22 cellular contexts compared by ENCODE assay signal in genomic region chr9:131724678-131725077, GRCh38. TPM values are rescaled to one million over a fixed set of nuclear protein-coding genes. Genes with fewer than 3 reads are reported as not detected.
DNase-seq lines count a peak whose midpoint lies in the region; ATAC-seq and TF ChIP-seq lines count a peak whose summit lies in the region.
"Had no signal": no experiment of that assay in that cellular context is flagged by ENCODE, and none has a peak within 500 bp of the region (broad histone marks: within the 10 kb centered on the region; RNA-seq: fewer than 3 reads in every experiment).

No MANE protein-coding gene starts in this region.

- no peaks in the 10 kb centered on the region for H3K27me3 Mint-ChIP-seq in activated CD4-positive, alpha-beta T cell treated with anti-CD3 and anti-CD28 coated beads for 36 hours
- no peaks in the 10 kb centered on the region for H3K27me3 Mint-ChIP-seq in activated T-helper 1 cell treated with anti-CD3 and anti-CD28 coated beads, Interleukin-12 subunit alpha, Interleukin-12 subunit beta, Interleukin-2, Interleukin-4 antibody, amounts not matched to agents 30 ng/mL and 10 ng/mL and 1 ng/mL, durations not matched to agents 14 hours and 24 hours and 36 hours (ENCODE audit: insufficient read depth)
- no peaks in the 10 kb centered on the region for H3K27me3 Mint-ChIP-seq in natural killer cell (ENCODE audit: low read depth in 2 of 2)

- H3K4me3 Mint-ChIP-seq in activated CD4-positive, alpha-beta T cell treated with anti-CD3 and anti-CD28 coated beads for 36 hours = no peak overlapping the region
- H3K4me3 Mint-ChIP-seq in activated T-helper 1 cell treated with anti-CD3 and anti-CD28 coated beads, Interleukin-12 subunit alpha, Interleukin-12 subunit beta, Interleukin-2, Interleukin-4 antibody, amounts not matched to agents 30 ng/mL and 10 ng/mL and 1 ng/mL, durations not matched to agents 14 hours and 24 hours and 36 hours = peak overlapping the region; percentile 31
- H3K4me3 Mint-ChIP-seq in natural killer cell = peak overlapping the region; percentile 72

- BruUV-seq in A673 (replicated peaks; lab: Mats Ljungman, UMichigan) = no TSS peak

- no peak for TF ChIP-seq CTCF in NB4 (IDR thresholded peaks at IDR 0.05; ENCODE audit: low read depth, low read length)
- no peak for TF ChIP-seq CTCF in natural killer cell (IDR thresholded peaks at IDR 0.05)
- no peak for TF ChIP-seq CTCF in A673 (conservative IDR thresholded peaks at IDR 0.05; ENCODE audit: low read depth, low read length)

- peaks cover 83% of the 10 kb centered on the region for H3K4me1 Mint-ChIP-seq in activated CD4-positive, alpha-beta T cell treated with anti-CD3 and anti-CD28 coated beads for 36 hours
- H3K4me1 Mint-ChIP-seq in activated T-helper 1 cell treated with anti-CD3 and anti-CD28 coated beads, Interleukin-12 subunit alpha, Interleukin-12 subunit beta, Interleukin-2, Interleukin-4 antibody, amounts not matched to agents 30 ng/mL and 10 ng/mL and 1 ng/mL, durations not matched to agents 14 hours and 24 hours and 36 hours (ENCODE audit: low read depth) = peaks cover 92% of the 10 kb centered on the region
- peaks cover 76 to 86% of the 10 kb centered on the region in 2 donors for H3K4me1 Mint-ChIP-seq in natural killer cell

- peak overlapping the region; percentile 71 for H3K27ac Mint-ChIP-seq in activated CD4-positive, alpha-beta T cell treated with anti-CD3 and anti-CD28 coated beads for 36 hours
- peak overlapping the region; percentile 85 for H3K27ac Mint-ChIP-seq in activated T-helper 1 cell treated with anti-CD3 and anti-CD28 coated beads, Interleukin-12 subunit alpha, Interleukin-12 subunit beta, Interleukin-2, Interleukin-4 antibody, amounts not matched to agents 30 ng/mL and 10 ng/mL and 1 ng/mL, durations not matched to agents 14 hours and 24 hours and 36 hours
- H3K27ac Mint-ChIP-seq in natural killer cell = peak overlapping the region; percentile 92 to 95

- intact Hi-C loops in activated CD4-positive, alpha-beta T cell treated with anti-CD3 and anti-CD28 coated beads for 36 hours (cut with DNase I, micrococcal nuclease) = loop anchor here in 1 of 2 experiments (5.0 kb wide), 1 partner anchor 327 kb away; no protein-coding TSS in a partner anchor
- intact Hi-C loops in activated T-helper 1 cell treated with anti-CD3 and anti-CD28 coated beads, Interleukin-12 subunit alpha, Interleukin-12 subunit beta, Interleukin-2, Interleukin-4 antibody, amounts not matched to agents 30 ng/mL and 10 ng/mL and 1 ng/mL, durations not matched to agents 14 hours and 24 hours and 36 hours (cut with micrococcal nuclease) = loop anchor here (5.0 kb wide), 2 partner anchors 447 to 628 kb away; partner anchors contain the start of genes FAM78A and SETX
- intact Hi-C loops in natural killer cell (cut with micrococcal nuclease) = no loop called here
- intact Hi-C loops in A673 (cut with micrococcal nuclease; ENCODE audit: unreplicated experiment) = loop anchor here (1.0 kb wide), 1 partner anchor 34 kb away; no protein-coding TSS in a partner anchor

- no peaks in the 10 kb centered on the region for H3K9me3 Mint-ChIP-seq in activated CD4-positive, alpha-beta T cell treated with anti-CD3 and anti-CD28 coated beads for 36 hours (ENCODE audit: low read depth)
- H3K9me3 Mint-ChIP-seq in activated T-helper 1 cell treated with anti-CD3 and anti-CD28 coated beads, Interleukin-12 subunit alpha, Interleukin-12 subunit beta, Interleukin-2, Interleukin-4 antibody, amounts not matched to agents 30 ng/mL and 10 ng/mL and 1 ng/mL, durations not matched to agents 14 hours and 24 hours and 36 hours = no peaks in the 10 kb centered on the region
- H3K9me3 Mint-ChIP-seq in natural killer cell = no peaks in the 10 kb centered on the region

- TF ChIP-seq POLR2A in NB4 (IDR thresholded peaks at IDR 0.05; ENCODE audit: extremely low read depth, insufficient read length) = no peak

- H3K36me3 Mint-ChIP-seq in activated CD4-positive, alpha-beta T cell treated with anti-CD3 and anti-CD28 coated beads for 36 hours (ENCODE audit: low read depth) = peaks cover 27% of the 10 kb centered on the region
- peaks cover 28% of the 10 kb centered on the region for H3K36me3 Mint-ChIP-seq in activated T-helper 1 cell treated with anti-CD3 and anti-CD28 coated beads, Interleukin-12 subunit alpha, Interleukin-12 subunit beta, Interleukin-2, Interleukin-4 antibody, amounts not matched to agents 30 ng/mL and 10 ng/mL and 1 ng/mL, durations not matched to agents 14 hours and 24 hours and 36 hours (ENCODE audit: low read depth)
- no peaks in the 10 kb centered on the region for H3K36me3 Mint-ChIP-seq in natural killer cell

- no peak for ATAC-seq in activated CD4-positive, alpha-beta T cell treated with anti-CD3 and anti-CD28 coated beads for 36 hours
- no peak for ATAC-seq in natural killer cell
- ATAC-seq: foreskin keratinocyte had no signal

- no peak for DNase-seq in activated CD4-positive, alpha-beta T cell treated with anti-CD3 and anti-CD28 coated beads for 36 hours
- DNase-seq in activated CD4-positive, alpha-beta T cell treated with anti-CD3 and anti-CD28 coated beads, Interleukin-2, amount 50 U/mL, for 1 hour = no peak
- peak; percentile 69 for DNase-seq in NB4 (ENCODE audit: low read depth)
- no peak for DNase-seq in activated T-helper 1 cell treated with anti-CD3 and anti-CD28 coated beads, Interleukin-12 subunit alpha, Interleukin-12 subunit beta, Interleukin-2, Interleukin-4 antibody, amounts not matched to agents 30 ng/mL and 10 ng/mL and 1 ng/mL, durations not matched to agents 14 hours and 24 hours and 36 hours (ENCODE audit: low spot score)
- no peak for DNase-seq in natural killer cell
- DNase-seq in A172 (ENCODE audit: low spot score) = no peak
- no peak for DNase-seq in C1 segment of cervical spinal cord (lab: John Stamatoyannopoulos, UW)
- no peak for DNase-seq in A673 (ENCODE audit: low spot score)
- DNase-seq: activated CD4-positive, alpha-beta T cell treated with anti-CD3 and anti-CD28 coated beads for 1 hour; activated naive CD4-positive, alpha-beta T cell treated with Interleukin-2 at 50 U/mL for 16 hours; Calu3; foreskin keratinocyte; HCEC 1CT; KBM-7; mammary epithelial cell; NCI-H1436; NCI-H526 treated with DMSO at 0.1 percent for 48 hours; right lobe of liver; stimulated activated CD4-positive, alpha-beta T cell treated with anti-CD3 and anti-CD28 coated beads, Interleukin-4, amount 100 ng/mL, for 4 hours; stimulated activated naive CD4-positive, alpha-beta T cell had no signal

- CTCF ChIA-PET in activated CD4-positive, alpha-beta T cell treated with anti-CD3 and anti-CD28 coated beads for 36 hours (lab: Charles Lee) = interaction anchor here (0.7 to 1.6 kb wide), 4 partner anchors 13 to 133 kb away, joined by 3 to 4 read pairs (median 3); no protein-coding TSS in a partner anchor
- CTCF ChIA-PET in A673 (lab: Charles Lee) = no interaction called here

- H3K27me3 ChIP-seq in A673 (replicated peaks; ENCODE audit: insufficient read depth, low read depth, low read length, poor library complexity) = no peaks in the 10 kb centered on the region
- H3K27me3 ChIP-seq: cardiac muscle cell, foreskin keratinocyte, right lobe of liver, vagina had no signal

- H3K9me3 ChIP-seq in A673 (ENCODE audit: low read depth, low read length, poor library complexity, severe bottlenecking) = no peaks in the 10 kb centered on the region
- H3K9me3 ChIP-seq: right lobe of liver, vagina had no signal

- H3K4me3 ChIP-seq in NB4 (ENCODE audit: low read depth, low read length) (no peak overlapping the region), A673 (ENCODE audit: low read depth, low read length, poor library complexity, severe bottlenecking) (no peak overlapping the region)
- H3K4me3 ChIP-seq: cardiac muscle cell, right lobe of liver, vagina had no signal

- H3K36me3 ChIP-seq in A673 (ENCODE audit: insufficient read depth, low read length, poor library complexity, severe bottlenecking) = no peaks in the 10 kb centered on the region
- H3K36me3 ChIP-seq: cardiac muscle cell, right lobe of liver, vagina had no signal

- POLR2A ChIA-PET in activated CD4-positive, alpha-beta T cell treated with anti-CD3 and anti-CD28 coated beads for 36 hours (lab: Charles Lee) = interaction anchor here (1.4 kb wide), 1 partner anchor 14 kb away, joined by 4 read pairs; no protein-coding TSS in a partner anchor
- POLR2A ChIA-PET in A673 (lab: Charles Lee; ENCODE audit: low non-redundant PET) = no interaction called here

- no peak overlapping the region for H3K27ac ChIP-seq in A673 (ENCODE audit: low read depth, low read length, poor library complexity, severe bottlenecking)
- H3K27ac ChIP-seq: cardiac muscle cell, foreskin keratinocyte, vagina had no signal

- peaks cover 25% of the 10 kb centered on the region for H3K4me1 ChIP-seq in A673 (ENCODE audit: insufficient read depth, low read length, poor library complexity, severe bottlenecking)

RNA-seq across cellular contexts. Expression of gene RAPGEF1, which starts 15.2 kb away (rescaled TPM):
- total RNA-seq in activated CD4-positive, alpha-beta T cell treated with anti-CD3 and anti-CD28 coated beads for 36 hours = 100 to 1,000 TPM in 1 of 2 experiments, 10 to 100 TPM in 1; 86.7 to 108 TPM
- total RNA-seq in activated T-helper 1 cell treated with anti-CD3 and anti-CD28 coated beads, Interleukin-12 subunit alpha, Interleukin-12 subunit beta, Interleukin-2, Interleukin-4 antibody, amounts not matched to agents 30 ng/mL and 10 ng/mL and 1 ng/mL, durations not matched to agents 14 hours and 24 hours and 36 hours = 168 and 172 TPM in 2 replicates
- total RNA-seq in natural killer cell = 100 to 1,000 TPM; 210 to 224 (median 222) TPM
- 20.0 and 40.9 TPM in 2 replicates for total RNA-seq in A172 (2014; rRNA removed; shearing (Covaris generic))
- total RNA-seq in A673 (2021) = 56.4 and 61.5 TPM in 2 replicates
